In the genomic region with DNA sequence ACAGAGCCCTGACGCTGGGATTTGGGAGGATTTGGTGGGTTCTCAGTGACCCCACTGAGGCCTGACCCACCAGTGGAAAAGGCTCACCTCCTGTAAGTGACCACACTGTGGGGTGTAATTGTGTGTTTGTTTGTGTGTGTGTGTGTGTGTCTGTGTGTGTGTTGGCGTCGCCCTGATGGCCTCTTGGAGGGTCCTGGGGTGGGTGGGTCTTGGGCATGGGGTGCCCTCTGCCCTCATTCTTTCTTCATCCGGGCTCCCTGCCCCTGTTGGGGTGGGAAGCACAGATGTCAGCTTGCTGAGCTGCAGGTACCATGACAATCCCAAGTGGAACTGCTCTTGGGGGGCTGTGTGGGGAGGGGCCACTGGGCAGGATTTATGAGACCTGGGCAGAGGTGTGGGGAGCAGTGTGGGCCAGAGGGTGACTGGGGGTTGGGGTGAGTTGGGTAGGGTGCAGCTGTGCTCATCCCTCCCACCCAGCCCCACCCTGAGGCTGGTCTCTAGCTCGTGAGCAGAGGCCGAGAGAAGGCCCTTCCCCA, we compare ENCODE assay signal across 1 cellular context.
TF ChIP-seq lines count a peak whose summit lies in the region.

No MANE protein-coding gene starts in this region.

TF ChIP-seq in H1, 55 proteins besides CTCF, POLR2A, EP300 and RAD21 (continued from another document):
- TF ChIP-seq, protein P1, sequence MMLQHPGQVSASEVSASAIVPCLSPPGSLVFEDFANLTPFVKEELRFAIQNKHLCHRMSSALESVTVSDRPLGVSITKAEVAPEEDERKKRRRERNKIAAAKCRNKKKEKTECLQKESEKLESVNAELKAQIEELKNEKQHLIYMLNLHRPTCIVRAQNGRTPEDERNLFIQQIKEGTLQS (IDR thresholded peaks at IDR 0.05; ENCODE audit: insufficient read depth, low read depth, low read length), result no peak
- TF ChIP-seq POU5F1 (IDR thresholded peaks at IDR 0.05; ENCODE audit: low read depth, low read length) (no peak), RFX5 (IDR thresholded peaks at IDR 0.05; ENCODE audit: borderline replicate concordance, low read depth, low read length) (no peak), SIX5 (IDR thresholded peaks at IDR 0.05; ENCODE audit: low read depth, low read length) (no peak), MAFK (IDR thresholded peaks at IDR 0.05; ENCODE audit: low read depth, low read length) (no peak), GABPA (IDR thresholded peaks at IDR 0.05; ENCODE audit: borderline replicate concordance, insufficient read depth, low read length) (no peak), YY1 (IDR thresholded peaks at IDR 0.05; ENCODE audit: low read depth, low read length) (no peak), POLR2AphosphoS5 (IDR thresholded peaks at IDR 0.05; ENCODE audit: low read depth, low read length) (no peak), TBP (IDR thresholded peaks at IDR 0.05; ENCODE audit: low read depth, low read length) (no peak), ATF2 (IDR thresholded peaks at IDR 0.05; ENCODE audit: low read length) (no peak)
TF ChIP-seq in H1: peak in this region for 0.
